ENCODE assay signal across 8 cellular contexts in the genomic region with DNA sequence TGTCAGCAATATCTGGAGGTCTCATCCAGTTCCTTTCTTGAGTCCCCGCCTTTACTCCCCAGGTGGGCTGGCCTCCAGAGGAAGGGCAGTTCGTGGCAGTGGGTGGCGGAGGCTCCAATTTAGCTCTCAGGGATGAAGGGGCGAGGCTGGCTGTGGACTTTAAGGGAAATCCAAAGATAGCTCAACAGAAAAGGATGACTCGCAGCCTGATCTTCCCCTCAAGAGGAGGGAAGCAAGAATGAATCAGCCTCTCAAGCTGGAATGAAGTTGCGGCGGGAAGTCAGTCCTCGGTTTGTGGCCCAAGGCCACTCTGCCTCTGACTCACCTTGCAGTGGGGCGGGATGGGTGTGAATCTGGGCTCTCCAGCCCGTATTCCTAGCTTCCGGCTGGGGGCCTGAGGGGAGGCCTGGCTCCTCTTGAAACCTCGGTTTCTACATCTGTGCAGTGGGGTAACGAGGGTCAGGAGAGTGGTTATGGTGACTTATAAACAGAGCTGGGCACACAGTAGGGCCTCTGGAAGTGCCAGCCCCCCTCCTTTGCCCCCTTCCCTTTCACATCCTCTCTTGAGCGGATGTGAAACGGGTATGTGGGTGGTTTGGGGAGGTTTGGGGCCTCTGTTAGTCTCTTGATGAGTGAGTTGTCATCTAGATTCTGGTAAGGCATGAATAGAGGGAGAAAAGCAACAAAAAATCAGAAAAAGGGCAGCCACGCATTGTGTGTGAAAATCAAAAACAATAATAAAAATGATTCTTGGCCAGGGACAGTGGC. TPM values are rescaled to one million over a fixed set of nuclear protein-coding genes. Genes with fewer than 3 reads are reported as not detected.
DNase-seq lines count a peak whose midpoint lies in the region; TF ChIP-seq lines count a peak whose summit lies in the region.

No MANE protein-coding gene starts in this region.

- H3K27me3 ChIP-seq in MM.1S (replicated peaks; ENCODE audit: insufficient read depth, low read length), result no peaks in the 10 kb centered on the region
- peaks cover 0 to 5% (median 0%) of the 10 kb centered on the region in 4 donors for H3K27me3 ChIP-seq in esophagus muscularis mucosa
- H3K27me3 ChIP-seq in sigmoid colon, result no peaks in the 10 kb centered on the region

- H3K9ac ChIP-seq in MM.1S (ENCODE audit: low read length), result peak overlapping the region; percentile 71

- H3K4me3 ChIP-seq in MM.1S (ENCODE audit: low read length) (peak overlapping the region; percentile 4; the same call in 1 of the 2 replicates), esophagus muscularis mucosa (no peak overlapping the region), sigmoid colon (no peak overlapping the region)

- peak overlapping the region; percentile 29 for H2AFZ ChIP-seq in MM.1S (ENCODE audit: low read length)

- intact Hi-C loops in esophagus muscularis mucosa (cut with DNase I), result no loop called here
- intact Hi-C loops in sigmoid colon (cut with DNase I), result no loop called here

- no peaks in the 10 kb centered on the region for H3K79me2 ChIP-seq in MM.1S (ENCODE audit: low read length)

- H3K4me1 ChIP-seq in MM.1S (ENCODE audit: low read length) (peaks cover 32% of the 10 kb centered on the region), esophagus muscularis mucosa (peaks cover 0 to 25% (median 19%) of the 10 kb centered on the region in 4 donors), sigmoid colon (peaks cover 0 to 10% (median 0%) of the 10 kb centered on the region in 4 donors)

- TF ChIP-seq CTCF in MM.1S (IDR thresholded peaks at IDR 0.05; ENCODE audit: low read length) (no peak), esophagus muscularis mucosa (IDR thresholded peaks at IDR 0.05) (no peak), sigmoid colon (IDR thresholded peaks at IDR 0.05) (no peak)

- TF ChIP-seq POLR2A in esophagus muscularis mucosa (IDR thresholded peaks at IDR 0.05; ENCODE audit: low read depth) (no peak), sigmoid colon (IDR thresholded peaks at IDR 0.05) (no peak)

- TF ChIP-seq EP300 in esophagus muscularis mucosa (IDR thresholded peaks at IDR 0.05) (no peak), sigmoid colon (IDR thresholded peaks at IDR 0.05) (no peak)

- H3K9me3 ChIP-seq in MM.1S (replicated peaks; ENCODE audit: insufficient read depth, low read length) (no peaks in the 10 kb centered on the region), esophagus muscularis mucosa (no peaks in the 10 kb centered on the region), sigmoid colon (no peaks in the 10 kb centered on the region)

- H4K20me1 ChIP-seq in MM.1S (ENCODE audit: insufficient read depth, low read length), result no peaks in the 10 kb centered on the region

- peak overlapping the region; percentile 86; the same call in 1 of the 2 replicates for H3K4me2 ChIP-seq in MM.1S (ENCODE audit: low read depth, low read length)

- H3K27ac ChIP-seq in MM.1S (ENCODE audit: low read length) (peak overlapping the region; percentile 97), esophagus muscularis mucosa (replicated peaks in 1 of 4) (peak overlapping the region; percentile 48 to 75 (median 62)), sigmoid colon (peak overlapping the region; percentile 12 to 72 (median 48))

- DNase-seq in GDM1 (lab: John Stamatoyannopoulos, UW) (peak; percentile 82), GOT3 (lab: John Stamatoyannopoulos, UW) (peak; percentile 53), MM.1S (peak; percentile 79), esophagus muscularis mucosa (ENCODE audit: extremely low spot score) (no peak), sigmoid colon (peak; percentile 87), DMS153 (lab: John Stamatoyannopoulos, UW) (no peak), ecto neural progenitor cell (ENCODE audit: low spot score) (no peak)
- DNase-seq in activated CD8-positive, alpha-beta memory T cell treated with anti-CD3 and anti-CD28 coated beads for 24 hours, result peak; percentile 89

- 43% methylated on average over 16 of the region's 16 CpGs for WGBS in esophagus muscularis mucosa
- 45 to 48% methylated on average over 16 of the region's 16 CpGs for WGBS in sigmoid colon, 2 donors

- no peaks in the 10 kb centered on the region for H3K9me2 ChIP-seq in MM.1S (replicated peaks; ENCODE audit: insufficient read depth, low read length)

- peaks cover 19% of the 10 kb centered on the region for H3F3A ChIP-seq in MM.1S (ENCODE audit: insufficient read depth, low read length)

- H3K36me3 ChIP-seq in MM.1S (replicated peaks; ENCODE audit: insufficient read depth, low read length), result no peaks in the 10 kb centered on the region
- no peaks in the 10 kb centered on the region for H3K36me3 ChIP-seq in esophagus muscularis mucosa
- no peaks in the 10 kb centered on the region for H3K36me3 ChIP-seq in sigmoid colon

RNA-seq across cellular contexts. Expression of gene SMG9, which starts 10.5 kb away (rescaled TPM):
- total RNA-seq in esophagus muscularis mucosa (10 to 100 TPM in 3 of 4 donors, 1 to 10 TPM in 1; 7.5 to 25.6 (median 22.3) TPM), sigmoid colon (10 to 100 TPM in 3 of 4 donors, 1 to 10 TPM in 1; 5.6 to 25.2 (median 13.8) TPM)
- polyA plus RNA-seq in sigmoid colon, result 10 to 100 TPM in 1 of 3 donors, 1 to 10 TPM in 2; 6.2 to 36.5 (median 8.4) TPM

RNA-seq across cellular contexts. Expression of gene KCNN4, which starts 15.5 kb away (rescaled TPM):
- total RNA-seq in esophagus muscularis mucosa (1 to 10 TPM; 1.7 to 6.7 (median 1.9) TPM), sigmoid colon (1 to 10 TPM in 3 of 4 donors, under 1 TPM in 1; 0.71 to 3.3 (median 1.9) TPM)
- 10 to 100 TPM in 1 of 3 donors, 1 to 10 TPM in 2; 3.7 to 48.7 (median 6.0) TPM for polyA plus RNA-seq in sigmoid colon

RNA-seq across cellular contexts. Expression of gene LYPD5, which starts 37.0 kb away (rescaled TPM):
- total RNA-seq in esophagus muscularis mucosa (10 to 100 TPM in 1 of 4 donors, 1 to 10 TPM in 3; 2.8 to 12.0 (median 8.2) TPM), sigmoid colon (1 to 10 TPM in 3 of 4 donors, under 1 TPM in 1; 0.83 to 6.8 (median 1.5) TPM)
- 10 to 100 TPM in 1 of 3 donors, 1 to 10 TPM in 1, under 1 TPM in 1; 0.60 to 10.6 (median 2.1) TPM for polyA plus RNA-seq in sigmoid colon

RNA-seq across cellular contexts. Expression of gene IRGC, which starts 49.4 kb away (rescaled TPM):
- total RNA-seq in esophagus muscularis mucosa, result not detected
- total RNA-seq in sigmoid colon, result not detected
- polyA plus RNA-seq in sigmoid colon, result not detected

Comparison
In these comparisons a context has a peak if more than half of its experiments do, and no peak if none do; other contexts are left out.
1. DNase-seq: peak in GDM1 (single experiment), GOT3 (single experiment), MM.1S (single experiment), activated CD8-positive, alpha-beta memory T cell treated with anti-CD3 and anti-CD28 coated beads for 24 hours (single experiment) and sigmoid colon (single experiment); none in esophagus muscularis mucosa (single experiment), DMS153 (single experiment) and ecto neural progenitor cell (single experiment).
2. Peak in every context shown above with its lines, with median percentiles within 50 percentile points of each other: H3K27ac ChIP-seq.